In genomic region chr6:170221753-170222400, GRCh38 we compare ENCODE assay signal across 13 cellular contexts.
DNase-seq lines count a peak whose midpoint lies in the region; TF ChIP-seq lines count a peak whose summit lies in the region.
"Had no signal": no experiment of that assay in that cellular context is flagged by ENCODE, and none has a peak within 500 bp of the region (broad histone marks: within the 10 kb centered on the region; RNA-seq: fewer than 3 reads in every experiment).

No MANE protein-coding gene starts in this region.

- H3K27ac Mint-ChIP-seq in immature natural killer cell (no peak overlapping the region), chondrocyte (ENCODE audit: unreplicated experiment) (no peak overlapping the region)

- peaks cover 9 to 31% (median 20%) of the 10 kb centered on the region in 4 donors for H3K4me1 ChIP-seq in stomach

- 83 to 87% (median 85%) methylated on average over 23 to 29 of the region's 29 CpGs for WGBS in stomach, 5 donors

- no peak for TF ChIP-seq CTCF in stomach (IDR thresholded peaks at IDR 0.05)
- TF ChIP-seq CTCF in chondrocyte (IDR thresholded peaks at IDR 0.05) = no peak

- no peaks in the 10 kb centered on the region for H3K9me3 ChIP-seq in stomach
- H3K9me3 ChIP-seq: pancreas had no signal

- TF ChIP-seq EP300 in stomach (IDR thresholded peaks at IDR 0.05) = no peak

- peak overlapping the region in 4 of 5 donors; percentile 42 to 75 (median 70) for H3K4me3 Mint-ChIP-seq in immature natural killer cell
- H3K4me3 Mint-ChIP-seq in chondrocyte (ENCODE audit: unreplicated experiment) = no peak overlapping the region

- H3K4me1 Mint-ChIP-seq in immature natural killer cell (peaks cover 18 to 54% of the 10 kb centered on the region in 2 donors), chondrocyte (ENCODE audit: low read depth) (peaks cover 8% of the 10 kb centered on the region)

- H3K36me3 ChIP-seq in stomach = no peaks in the 10 kb centered on the region
- H3K36me3 ChIP-seq: brain microvascular endothelial cell, pancreas had no signal

- peak; percentile 50 for DNase-seq in activated CD8-positive, alpha-beta memory T cell treated with anti-CD3 and anti-CD28 coated beads for 24 hours
- no peak for DNase-seq in activated CD8-positive, alpha-beta memory T cell treated with anti-CD3 and anti-CD28 coated beads, Interleukin-2, amount 50 U/mL, for 48 hours
- DNase-seq in NCI-H1694 treated with DMSO at 0.1 percent for 48 hours (lab: John Stamatoyannopoulos, UW) (peak; percentile 30), immature natural killer cell (no peak), stomach (peak; percentile 16), T-helper 1 cell (no peak), chondrocyte (ENCODE audit: low spot score) (no peak), mucosa of gallbladder (ENCODE audit: low spot score) (no peak)
- DNase-seq: activated CD4-positive, alpha-beta T cell treated with anti-CD3 and anti-CD28 coated beads, Interleukin-2, amount 50 U/mL, for 1 hour; brain microvascular endothelial cell; foreskin fibroblast; midbrain had no signal

- intact Hi-C loops in stomach (cut with DNase I; ENCODE audit: low total_unique reads) = no loop called here

- no peak for TF ChIP-seq POLR2A in stomach (IDR thresholded peaks at IDR 0.05)

- no peak overlapping the region for H3K27ac ChIP-seq in stomach
- H3K27ac ChIP-seq: brain microvascular endothelial cell, pancreas had no signal

- no peaks in the 10 kb centered on the region for H3K27me3 ChIP-seq in stomach
- H3K27me3 ChIP-seq: brain microvascular endothelial cell, pancreas had no signal

- no peak overlapping the region for H3K4me3 ChIP-seq in stomach
- H3K4me3 ChIP-seq: pancreas had no signal

- no peaks in the 10 kb centered on the region for H3K36me3 Mint-ChIP-seq in immature natural killer cell
- H3K36me3 Mint-ChIP-seq in chondrocyte (ENCODE audit: low read depth) = no peaks in the 10 kb centered on the region

- H3K9me3 Mint-ChIP-seq in immature natural killer cell = no peaks in the 10 kb centered on the region
- H3K9me3 Mint-ChIP-seq in chondrocyte (ENCODE audit: low read depth) = no peaks in the 10 kb centered on the region

- H3K27me3 Mint-ChIP-seq in immature natural killer cell (ENCODE audit: low read depth in 3 of 3) (peaks cover 3 to 6% (median 6%) of the 10 kb centered on the region in 3 donors), chondrocyte (ENCODE audit: low read depth) (peaks cover 8% of the 10 kb centered on the region)

Comparison
In these comparisons a context has a peak if more than half of its experiments do, and no peak if none do; other contexts are left out.
1. DNase-seq: peak in activated CD8-positive, alpha-beta memory T cell treated with anti-CD3 and anti-CD28 coated beads for 24 hours (single experiment), NCI-H1694 treated with DMSO at 0.1 percent for 48 hours (single experiment) and stomach (single experiment); none in activated CD8-positive, alpha-beta memory T cell treated with anti-CD3 and anti-CD28 coated beads, Interleukin-2, amount 50 U/mL, for 48 hours (single experiment), immature natural killer cell (0 of 3), T-helper 1 cell (0 of 5), chondrocyte (single experiment) and mucosa of gallbladder (single experiment).